8 cellular contexts compared by ENCODE assay signal in the genomic region with DNA sequence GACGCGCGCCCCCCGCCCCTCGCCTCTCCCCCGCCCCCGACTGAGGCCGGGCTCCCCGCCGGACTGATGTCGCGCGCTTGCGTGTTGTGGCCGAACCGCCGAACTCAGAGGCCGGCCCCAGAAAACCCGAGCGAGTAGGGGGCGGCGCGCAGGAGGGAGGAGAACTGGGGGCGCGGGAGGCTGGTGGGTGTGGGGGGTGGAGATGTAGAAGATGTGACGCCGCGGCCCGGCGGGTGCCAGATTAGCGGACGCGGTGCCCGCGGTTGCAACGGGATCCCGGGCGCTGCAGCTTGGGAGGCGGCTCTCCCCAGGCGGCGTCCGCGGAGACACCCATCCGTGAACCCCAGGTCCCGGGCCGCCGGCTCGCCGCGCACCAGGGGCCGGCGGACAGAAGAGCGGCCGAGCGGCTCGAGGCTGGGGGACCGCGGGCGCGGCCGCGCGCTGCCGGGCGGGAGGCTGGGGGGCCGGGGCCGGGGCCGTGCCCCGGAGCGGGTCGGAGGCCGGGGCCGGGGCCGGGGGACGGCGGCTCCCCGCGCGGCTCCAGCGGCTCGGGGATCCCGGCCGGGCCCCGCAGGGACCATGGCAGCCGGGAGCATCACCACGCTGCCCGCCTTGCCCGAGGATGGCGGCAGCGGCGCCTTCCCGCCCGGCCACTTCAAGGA. TPM values are rescaled to one million over a fixed set of nuclear protein-coding genes. Genes with fewer than 3 reads are reported as not detected.
DNase-seq lines count a peak whose midpoint lies in the region; ATAC-seq and TF ChIP-seq lines count a peak whose summit lies in the region.

A gene (plus strand): TSS at position 236 of the 662 bp plus-strand sequence. CDS start 344 bp downstream, at position 580.

- POLR2A ChIA-PET in activated CD4-positive, alpha-beta memory T cell treated with anti-CD3 and anti-CD28 coated beads, Interleukin-2, amount 10 ng/mL, durations not matched to agents 7 days and 5 days (lab: Charles Lee) = interaction anchor here (1.3 kb wide), 1 partner anchor 94 kb away, joined by 3 read pairs; a partner anchor contains a TSS

- peaks cover 67% of the 10 kb centered on the region for H3K27me3 Mint-ChIP-seq in activated CD4-positive, alpha-beta memory T cell treated with anti-CD3 and anti-CD28 coated beads, Interleukin-2, amount 10 ng/mL, durations not matched to agents 7 days and 5 days

- no peaks in the 10 kb centered on the region for H3K36me3 ChIP-seq in thymus (ENCODE audit: control insufficient read depth, insufficient read depth)

- peak within 1 kb of the TSS; percentile 88 for H3K4me3 ChIP-seq in epithelial cell of proximal tubule (ENCODE audit: low read depth, low read length)
- H3K4me3 ChIP-seq in thymus (ENCODE audit: low read length) = peak within 1 kb of the TSS; percentile 46

- peak within 1 kb of the TSS; percentile 69 for H3K4me3 Mint-ChIP-seq in activated CD4-positive, alpha-beta memory T cell treated with anti-CD3 and anti-CD28 coated beads, Interleukin-2, amount 10 ng/mL, durations not matched to agents 7 days and 5 days

- 3% methylated on average over 93 of the region's 93 CpGs for WGBS in thymus

- DNase-seq in Daoy (ENCODE audit: low read depth) (peak; percentile 28), epithelial cell of proximal tubule (ENCODE audit: low read depth) (no peak), midbrain (lab: John Stamatoyannopoulos, UW) (peak; percentile 68)
- DNase-seq in activated CD4-positive, alpha-beta memory T cell treated with anti-CD3 and anti-CD28 coated beads, Interleukin-2, amount 10 ng/mL, durations not matched to agents 7 days and 5 days = peak; percentile 35

- no peaks in the 10 kb centered on the region for H3K9me3 Mint-ChIP-seq in activated CD4-positive, alpha-beta memory T cell treated with anti-CD3 and anti-CD28 coated beads, Interleukin-2, amount 10 ng/mL, durations not matched to agents 7 days and 5 days

- peak within 1 kb of the TSS; percentile 60 for H3K27ac ChIP-seq in thymus (ENCODE audit: low read depth)

- no peaks in the 10 kb centered on the region for H3K4me1 ChIP-seq in thymus (ENCODE audit: control insufficient read depth, insufficient read depth, low read length)

- no peaks in the 10 kb centered on the region for H3K36me3 Mint-ChIP-seq in activated CD4-positive, alpha-beta memory T cell treated with anti-CD3 and anti-CD28 coated beads, Interleukin-2, amount 10 ng/mL, durations not matched to agents 7 days and 5 days (ENCODE audit: low read depth)

- no peak for TF ChIP-seq CTCF in epithelial cell of proximal tubule (conservative IDR thresholded peaks at IDR 0.05; ENCODE audit: low read depth, low read length)

- peaks cover 11% of the 10 kb centered on the region for H3K4me1 Mint-ChIP-seq in activated CD4-positive, alpha-beta memory T cell treated with anti-CD3 and anti-CD28 coated beads, Interleukin-2, amount 10 ng/mL, durations not matched to agents 7 days and 5 days

- H3K9me3 ChIP-seq in thymus (ENCODE audit: control insufficient read depth) = no peaks in the 10 kb centered on the region

- CTCF ChIA-PET in activated CD4-positive, alpha-beta memory T cell treated with anti-CD3 and anti-CD28 coated beads, Interleukin-2, amount 10 ng/mL, durations not matched to agents 7 days and 5 days (lab: Charles Lee) = no interaction called here

- no peak within 1 kb of the TSS for H3K27ac Mint-ChIP-seq in activated CD4-positive, alpha-beta memory T cell treated with anti-CD3 and anti-CD28 coated beads, Interleukin-2, amount 10 ng/mL, durations not matched to agents 7 days and 5 days

- ATAC-seq in GM19467 (IDR thresholded peaks at IDR 0.05; ENCODE audit: unreplicated experiment) (peak; percentile 18), HG03565 (IDR thresholded peaks at IDR 0.05; ENCODE audit: unreplicated experiment) (peak; percentile 10), HG03378 (IDR thresholded peaks at IDR 0.05; ENCODE audit: unreplicated experiment) (no peak)

- peaks cover 56% of the 10 kb centered on the region for H3K27me3 ChIP-seq in thymus (ENCODE audit: control insufficient read depth, insufficient read depth)

RNA-seq across cellular contexts. Expression of the gene that starts here (rescaled TPM):
- 4.2 and 5.5 TPM in 2 replicates for total RNA-seq in Daoy (2014; rRNA removed; shearing (Covaris generic))
- under 1 TPM; 0.25 TPM for total RNA-seq in activated CD4-positive, alpha-beta memory T cell treated with anti-CD3 and anti-CD28 coated beads, Interleukin-2, amount 10 ng/mL, durations not matched to agents 7 days and 5 days
- total RNA-seq in epithelial cell of proximal tubule = 11.4 and 17.4 TPM in 2 replicates
- polyA plus RNA-seq in thymus = 3.7 TPM

Comparison
In these comparisons a context has a peak if more than half of its experiments do, and no peak if none do; other contexts are left out.
1. Peak in DNase-seq in activated CD4-positive, alpha-beta memory T cell treated with anti-CD3 and anti-CD28 coated beads, Interleukin-2, amount 10 ng/mL, durations not matched to agents 7 days and 5 days; RNA of the gene not detected or under 1 TPM.